Comparison of ENCODE assay signal across 1 cellular context in the genomic region with DNA sequence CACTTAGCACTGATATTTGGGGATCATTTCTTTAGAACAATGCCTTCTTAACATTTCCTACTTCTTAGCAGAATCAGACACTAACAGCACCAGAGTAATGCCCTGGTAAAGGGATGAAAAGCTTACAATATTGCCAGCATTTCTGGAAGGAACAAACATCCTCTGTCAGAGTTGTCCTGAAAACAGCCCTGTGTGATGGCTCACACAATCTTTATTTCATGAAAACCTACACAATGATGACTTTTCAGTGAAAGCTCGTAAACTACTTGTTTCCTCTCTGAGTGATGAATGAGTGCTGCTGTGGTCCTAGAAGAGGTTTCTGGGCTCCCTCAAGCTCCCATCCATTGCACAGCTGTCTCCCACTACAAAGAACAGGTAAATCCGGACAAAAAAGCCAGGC.
TF ChIP-seq lines count a peak whose summit lies in the region.

No MANE protein-coding gene starts in this region.

TF ChIP-seq in H1, 55 proteins besides CTCF, POLR2A, EP300 and RAD21:
- TF ChIP-seq CHD1 (IDR thresholded peaks at IDR 0.05; ENCODE audit: low read depth, low read length) (no peak), PHF8 (conservative IDR thresholded peaks at IDR 0.05; ENCODE audit: low read depth, low read length) (no peak), SIN3A (conservative IDR thresholded peaks at IDR 0.05 in 1 of 2, IDR thresholded peaks at IDR 0.05 in 1 of 2; ENCODE audit: low read depth in 1 of 2, low read length in 2 of 2) (no peak), HDAC6 (IDR thresholded peaks at IDR 0.05; ENCODE audit: low read depth, low read length) (no peak), BRCA1 (IDR thresholded peaks at IDR 0.05; ENCODE audit: low read depth, low read length) (no peak), GABPA (IDR thresholded peaks at IDR 0.05; ENCODE audit: borderline replicate concordance, insufficient read depth, low read length) (no peak), EGR1 (IDR thresholded peaks at IDR 0.05; ENCODE audit: borderline replicate concordance, low read depth, low read length) (no peak)
- TF ChIP-seq, protein P1, sequence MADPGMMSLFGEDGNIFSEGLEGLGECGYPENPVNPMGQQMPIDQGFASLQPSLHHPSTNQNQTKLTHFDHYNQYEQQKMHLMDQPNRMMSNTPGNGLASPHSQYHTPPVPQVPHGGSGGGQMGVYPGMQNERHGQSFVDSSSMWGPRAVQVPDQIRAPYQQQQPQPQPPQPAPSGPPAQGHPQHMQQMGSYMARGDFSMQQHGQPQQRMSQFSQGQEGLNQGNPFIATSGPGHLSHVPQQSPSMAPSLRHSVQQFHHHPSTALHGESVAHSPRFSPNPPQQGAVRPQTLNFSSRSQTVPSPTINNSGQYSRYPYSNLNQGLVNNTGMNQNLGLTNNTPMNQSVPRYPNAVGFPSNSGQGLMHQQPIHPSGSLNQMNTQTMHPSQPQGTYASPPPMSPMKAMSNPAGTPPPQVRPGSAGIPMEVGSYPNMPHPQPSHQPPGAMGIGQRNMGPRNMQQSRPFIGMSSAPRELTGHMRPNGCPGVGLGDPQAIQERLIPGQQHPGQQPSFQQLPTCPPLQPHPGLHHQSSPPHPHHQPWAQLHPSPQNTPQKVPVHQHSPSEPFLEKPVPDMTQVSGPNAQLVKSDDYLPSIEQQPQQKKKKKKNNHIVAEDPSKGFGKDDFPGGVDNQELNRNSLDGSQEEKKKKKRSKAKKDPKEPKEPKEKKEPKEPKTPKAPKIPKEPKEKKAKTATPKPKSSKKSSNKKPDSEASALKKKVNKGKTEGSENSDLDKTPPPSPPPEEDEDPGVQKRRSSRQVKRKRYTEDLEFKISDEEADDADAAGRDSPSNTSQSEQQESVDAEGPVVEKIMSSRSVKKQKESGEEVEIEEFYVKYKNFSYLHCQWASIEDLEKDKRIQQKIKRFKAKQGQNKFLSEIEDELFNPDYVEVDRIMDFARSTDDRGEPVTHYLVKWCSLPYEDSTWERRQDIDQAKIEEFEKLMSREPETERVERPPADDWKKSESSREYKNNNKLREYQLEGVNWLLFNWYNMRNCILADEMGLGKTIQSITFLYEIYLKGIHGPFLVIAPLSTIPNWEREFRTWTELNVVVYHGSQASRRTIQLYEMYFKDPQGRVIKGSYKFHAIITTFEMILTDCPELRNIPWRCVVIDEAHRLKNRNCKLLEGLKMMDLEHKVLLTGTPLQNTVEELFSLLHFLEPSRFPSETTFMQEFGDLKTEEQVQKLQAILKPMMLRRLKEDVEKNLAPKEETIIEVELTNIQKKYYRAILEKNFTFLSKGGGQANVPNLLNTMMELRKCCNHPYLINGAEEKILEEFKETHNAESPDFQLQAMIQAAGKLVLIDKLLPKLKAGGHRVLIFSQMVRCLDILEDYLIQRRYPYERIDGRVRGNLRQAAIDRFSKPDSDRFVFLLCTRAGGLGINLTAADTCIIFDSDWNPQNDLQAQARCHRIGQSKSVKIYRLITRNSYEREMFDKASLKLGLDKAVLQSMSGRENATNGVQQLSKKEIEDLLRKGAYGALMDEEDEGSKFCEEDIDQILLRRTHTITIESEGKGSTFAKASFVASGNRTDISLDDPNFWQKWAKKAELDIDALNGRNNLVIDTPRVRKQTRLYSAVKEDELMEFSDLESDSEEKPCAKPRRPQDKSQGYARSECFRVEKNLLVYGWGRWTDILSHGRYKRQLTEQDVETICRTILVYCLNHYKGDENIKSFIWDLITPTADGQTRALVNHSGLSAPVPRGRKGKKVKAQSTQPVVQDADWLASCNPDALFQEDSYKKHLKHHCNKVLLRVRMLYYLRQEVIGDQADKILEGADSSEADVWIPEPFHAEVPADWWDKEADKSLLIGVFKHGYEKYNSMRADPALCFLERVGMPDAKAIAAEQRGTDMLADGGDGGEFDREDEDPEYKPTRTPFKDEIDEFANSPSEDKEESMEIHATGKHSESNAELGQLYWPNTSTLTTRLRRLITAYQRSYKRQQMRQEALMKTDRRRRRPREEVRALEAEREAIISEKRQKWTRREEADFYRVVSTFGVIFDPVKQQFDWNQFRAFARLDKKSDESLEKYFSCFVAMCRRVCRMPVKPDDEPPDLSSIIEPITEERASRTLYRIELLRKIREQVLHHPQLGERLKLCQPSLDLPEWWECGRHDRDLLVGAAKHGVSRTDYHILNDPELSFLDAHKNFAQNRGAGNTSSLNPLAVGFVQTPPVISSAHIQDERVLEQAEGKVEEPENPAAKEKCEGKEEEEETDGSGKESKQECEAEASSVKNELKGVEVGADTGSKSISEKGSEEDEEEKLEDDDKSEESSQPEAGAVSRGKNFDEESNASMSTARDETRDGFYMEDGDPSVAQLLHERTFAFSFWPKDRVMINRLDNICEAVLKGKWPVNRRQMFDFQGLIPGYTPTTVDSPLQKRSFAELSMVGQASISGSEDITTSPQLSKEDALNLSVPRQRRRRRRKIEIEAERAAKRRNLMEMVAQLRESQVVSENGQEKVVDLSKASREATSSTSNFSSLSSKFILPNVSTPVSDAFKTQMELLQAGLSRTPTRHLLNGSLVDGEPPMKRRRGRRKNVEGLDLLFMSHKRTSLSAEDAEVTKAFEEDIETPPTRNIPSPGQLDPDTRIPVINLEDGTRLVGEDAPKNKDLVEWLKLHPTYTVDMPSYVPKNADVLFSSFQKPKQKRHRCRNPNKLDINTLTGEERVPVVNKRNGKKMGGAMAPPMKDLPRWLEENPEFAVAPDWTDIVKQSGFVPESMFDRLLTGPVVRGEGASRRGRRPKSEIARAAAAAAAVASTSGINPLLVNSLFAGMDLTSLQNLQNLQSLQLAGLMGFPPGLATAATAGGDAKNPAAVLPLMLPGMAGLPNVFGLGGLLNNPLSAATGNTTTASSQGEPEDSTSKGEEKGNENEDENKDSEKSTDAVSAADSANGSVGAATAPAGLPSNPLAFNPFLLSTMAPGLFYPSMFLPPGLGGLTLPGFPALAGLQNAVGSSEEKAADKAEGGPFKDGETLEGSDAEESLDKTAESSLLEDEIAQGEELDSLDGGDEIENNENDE (IDR thresholded peaks at IDR 0.05; ENCODE audit: insufficient replicate concordance, low read length): no peak
- TF ChIP-seq, protein P2, sequence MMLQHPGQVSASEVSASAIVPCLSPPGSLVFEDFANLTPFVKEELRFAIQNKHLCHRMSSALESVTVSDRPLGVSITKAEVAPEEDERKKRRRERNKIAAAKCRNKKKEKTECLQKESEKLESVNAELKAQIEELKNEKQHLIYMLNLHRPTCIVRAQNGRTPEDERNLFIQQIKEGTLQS (IDR thresholded peaks at IDR 0.05; ENCODE audit: insufficient read depth, low read depth, low read length): no peak
